Comparison of ENCODE assay signal across 8 cellular contexts in the genomic region with DNA sequence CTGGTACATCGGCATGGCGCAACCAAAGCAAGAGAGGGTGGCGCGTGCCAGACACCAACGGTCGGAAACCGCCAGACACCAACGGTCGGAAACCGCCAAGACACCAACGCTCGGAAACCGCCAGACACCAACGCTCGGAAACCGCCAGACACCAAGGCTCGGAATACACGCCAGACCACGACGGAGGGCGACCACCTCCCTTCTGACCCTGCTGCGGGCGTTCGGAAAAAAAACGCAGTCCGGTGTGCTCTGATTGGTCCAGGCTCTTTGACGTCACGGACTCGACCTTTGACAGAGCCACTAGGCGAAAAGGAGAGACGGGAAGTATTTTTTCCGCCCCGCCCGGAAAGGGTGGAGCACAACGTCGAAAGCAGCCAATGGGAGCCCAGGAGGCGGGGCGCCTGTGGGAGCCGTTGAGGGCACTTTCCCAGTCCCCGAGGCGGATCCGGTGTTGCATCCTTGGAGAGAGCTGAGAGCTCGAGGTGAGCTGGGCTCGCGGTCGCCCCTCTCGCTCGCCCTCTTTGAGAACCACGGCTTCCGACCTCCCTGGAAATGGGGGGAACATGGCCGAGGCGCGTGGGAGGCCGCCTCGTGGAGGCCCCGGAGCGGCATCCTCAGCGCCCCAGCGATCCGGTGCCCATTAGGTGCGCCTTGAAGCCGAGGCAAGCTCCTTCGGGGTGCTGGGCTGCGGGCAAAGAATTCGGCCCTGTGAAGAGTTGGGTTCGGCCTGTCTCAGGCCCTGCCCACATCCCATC. TPM values are rescaled to one million over a fixed set of nuclear protein-coding genes. Genes with fewer than 3 reads are reported as not detected.
DNase-seq lines count a peak whose midpoint lies in the region; ATAC-seq and TF ChIP-seq lines count a peak whose summit lies in the region.
"Not testable (repeated sequence)": the region's sequence is repeated elsewhere in the genome, so short reads cannot be mapped to it uniquely, and the experiment has no call there.

No MANE protein-coding gene starts in this region.

- peak; percentile 83 to 87 for ATAC-seq in CD4-positive, CD25-positive, alpha-beta regulatory T cell (ENCODE audit: low read depth in 2 of 2)
- ATAC-seq in GM21367 (IDR thresholded peaks at IDR 0.05; ENCODE audit: unreplicated experiment) (peak; percentile 59), HG03378 (IDR thresholded peaks at IDR 0.05; ENCODE audit: unreplicated experiment) (peak; percentile 72)

- H3K36me3 ChIP-seq in CD4-positive, CD25-positive, alpha-beta regulatory T cell (ENCODE audit: control insufficient read depth, insufficient read depth, low read length), result not testable (repeated sequence)

- peaks cover 0 to 14% (median 4%) of the 10 kb centered on the region in 4 donors for H3K4me1 Mint-ChIP-seq in CD4-positive, CD25-positive, alpha-beta regulatory T cell
- H3K4me1 Mint-ChIP-seq in T-helper 1 cell treated with Interleukin-12 subunit alpha and Interleukin-12 subunit beta and Interleukin-4 antibody, amounts not matched to agents 30 μg/mL and 1 μg/mL, for 36 hours (ENCODE audit: low read depth); activated naive CD8-positive, alpha-beta T cell treated with anti-CD3 and anti-CD28 coated beads for 36 hours; nephron: not testable (repeated sequence)

- H3K4me3 ChIP-seq in CD4-positive, CD25-positive, alpha-beta regulatory T cell (ENCODE audit: low read depth, low read length), result peak overlapping the region; percentile 44

- DNase-seq in CD4-positive, CD25-positive, alpha-beta regulatory T cell, result peak; percentile 88 to 92 (median 90)
- DNase-seq in activated naive CD8-positive, alpha-beta T cell treated with anti-CD3 and anti-CD28 coated beads for 36 hours, result peak; percentile 95
- DNase-seq in globus pallidus (ENCODE audit: low spot score), result peak; percentile 82
- peak; percentile 85 to 88 for DNase-seq in stimulated activated CD8-positive, alpha-beta memory T cell treated with anti-CD3 and anti-CD28 coated beads, Interleukin-15, amount 100 ng/mL, for 4 hours (ENCODE audit: low read depth in 2 of 2)

- TF ChIP-seq CTCF in nephron (IDR thresholded peaks at IDR 0.05; ENCODE audit: unreplicated experiment in 3 of 3), result not testable (repeated sequence)

- H3K27ac ChIP-seq in CD4-positive, CD25-positive, alpha-beta regulatory T cell (ENCODE audit: insufficient read depth, low read length, poor library complexity, severe bottlenecking), result peak overlapping the region; percentile 69

- H3K27me3 ChIP-seq in CD4-positive, CD25-positive, alpha-beta regulatory T cell (ENCODE audit: control insufficient read depth, insufficient read depth, low read length), result not testable (repeated sequence)

- not testable (repeated sequence) for H3K27me3 Mint-ChIP-seq in CD4-positive, CD25-positive, alpha-beta regulatory T cell; T-helper 1 cell treated with Interleukin-12 subunit alpha and Interleukin-12 subunit beta and Interleukin-4 antibody, amounts not matched to agents 30 μg/mL and 1 μg/mL, for 36 hours (ENCODE audit: low read depth); activated naive CD8-positive, alpha-beta T cell treated with anti-CD3 and anti-CD28 coated beads for 36 hours; nephron (ENCODE audit: low read depth)

- H3K36me3 Mint-ChIP-seq in CD4-positive, CD25-positive, alpha-beta regulatory T cell; T-helper 1 cell treated with Interleukin-12 subunit alpha and Interleukin-12 subunit beta and Interleukin-4 antibody, amounts not matched to agents 30 μg/mL and 1 μg/mL, for 36 hours (ENCODE audit: low read depth); activated naive CD8-positive, alpha-beta T cell treated with anti-CD3 and anti-CD28 coated beads for 36 hours; nephron (ENCODE audit: low read depth): not testable (repeated sequence)

- H3K9me3 Mint-ChIP-seq in CD4-positive, CD25-positive, alpha-beta regulatory T cell; T-helper 1 cell treated with Interleukin-12 subunit alpha and Interleukin-12 subunit beta and Interleukin-4 antibody, amounts not matched to agents 30 μg/mL and 1 μg/mL, for 36 hours; activated naive CD8-positive, alpha-beta T cell treated with anti-CD3 and anti-CD28 coated beads for 36 hours; nephron: not testable (repeated sequence)

- H3K9me3 ChIP-seq in CD4-positive, CD25-positive, alpha-beta regulatory T cell (ENCODE audit: control insufficient read depth in 2 of 2, low read length in 2 of 2), result not testable (repeated sequence)

- peak overlapping the region; percentile 95 to 100 (median 97) for H3K4me3 Mint-ChIP-seq in CD4-positive, CD25-positive, alpha-beta regulatory T cell
- H3K4me3 Mint-ChIP-seq in T-helper 1 cell treated with Interleukin-12 subunit alpha and Interleukin-12 subunit beta and Interleukin-4 antibody, amounts not matched to agents 30 μg/mL and 1 μg/mL, for 36 hours, result peak overlapping the region; percentile 97
- H3K4me3 Mint-ChIP-seq in activated naive CD8-positive, alpha-beta T cell treated with anti-CD3 and anti-CD28 coated beads for 36 hours, result peak overlapping the region; percentile 86
- H3K4me3 Mint-ChIP-seq in nephron, result peak overlapping the region; percentile 95 to 98 (median 97)

- H3K4me1 ChIP-seq in CD4-positive, CD25-positive, alpha-beta regulatory T cell (ENCODE audit: control insufficient read depth, insufficient read depth, low read length, poor library complexity, severe bottlenecking), result not testable (repeated sequence)

- peak overlapping the region; percentile 98 to 99 (median 99) for H3K27ac Mint-ChIP-seq in CD4-positive, CD25-positive, alpha-beta regulatory T cell
- H3K27ac Mint-ChIP-seq in T-helper 1 cell treated with Interleukin-12 subunit alpha and Interleukin-12 subunit beta and Interleukin-4 antibody, amounts not matched to agents 30 μg/mL and 1 μg/mL, for 36 hours, result peak overlapping the region; percentile 100
- H3K27ac Mint-ChIP-seq in activated naive CD8-positive, alpha-beta T cell treated with anti-CD3 and anti-CD28 coated beads for 36 hours, result peak overlapping the region; percentile 97
- peak overlapping the region; percentile 90 to 97 (median 92) for H3K27ac Mint-ChIP-seq in nephron

RNA-seq across cellular contexts. Expression of a gene that starts 23.7 kb away (rescaled TPM):
- not detected for total RNA-seq in CD4-positive, CD25-positive, alpha-beta regulatory T cell
- polyA plus RNA-seq in CD4-positive, CD25-positive, alpha-beta regulatory T cell, result under 1 TPM in 1 of 4 donors, not detected in 3; 0.15 TPM
- not detected for total RNA-seq in activated naive CD8-positive, alpha-beta T cell treated with anti-CD3 and anti-CD28 coated beads for 36 hours

RNA-seq across cellular contexts. Expression of a gene that starts 36.6 kb away (rescaled TPM):
- 3.3 TPM for total RNA-seq in CD4-positive, CD25-positive, alpha-beta regulatory T cell
- not detected for polyA plus RNA-seq in CD4-positive, CD25-positive, alpha-beta regulatory T cell
- under 1 TPM in 1 of 2 experiments, not detected in 1; 0.35 TPM for total RNA-seq in activated naive CD8-positive, alpha-beta T cell treated with anti-CD3 and anti-CD28 coated beads for 36 hours

RNA-seq across cellular contexts. Expression of a gene that starts 51.8 kb away (rescaled TPM):
- not detected for total RNA-seq in CD4-positive, CD25-positive, alpha-beta regulatory T cell
- under 1 TPM in 1 of 4 donors, not detected in 3; 0.15 TPM for polyA plus RNA-seq in CD4-positive, CD25-positive, alpha-beta regulatory T cell
- total RNA-seq in activated naive CD8-positive, alpha-beta T cell treated with anti-CD3 and anti-CD28 coated beads for 36 hours, result not detected

Comparison
In these comparisons a context has a peak if more than half of its experiments do, and no peak if none do; other contexts are left out.
1. Peak in every context shown above with its lines: DNase-seq, ATAC-seq, H3K4me3 ChIP-seq and H3K27ac ChIP-seq.